In the genomic region with DNA sequence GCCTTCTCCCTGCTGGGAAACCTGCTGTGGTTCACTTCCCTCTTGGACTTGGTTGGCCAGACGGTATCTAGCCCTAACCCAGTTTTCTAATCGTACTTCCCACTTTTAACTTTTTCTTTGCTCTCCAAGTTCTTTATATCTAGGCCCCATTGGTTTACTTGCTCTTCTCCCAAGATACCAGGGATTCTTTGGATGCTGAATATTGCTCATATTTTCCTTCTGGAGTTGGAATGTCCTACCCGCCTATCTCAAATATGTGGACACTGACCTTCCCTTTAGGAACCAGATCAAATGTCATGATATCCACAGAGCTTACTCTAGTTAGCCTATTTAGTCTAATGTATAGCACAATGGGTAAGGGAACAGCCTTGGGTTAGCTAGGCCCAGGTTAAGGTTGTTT, we compare ENCODE assay signal across 21 cellular contexts.
DNase-seq lines count a peak whose midpoint lies in the region; ATAC-seq and TF ChIP-seq lines count a peak whose summit lies in the region.
"Had no signal": no experiment of that assay in that cellular context is flagged by ENCODE, and none has a peak within 500 bp of the region (broad histone marks: within the 10 kb centered on the region; RNA-seq: fewer than 3 reads in every experiment).

No MANE protein-coding gene starts in this region.

- intact Hi-C loops in sciatic nerve (cut with DNase I) = no loop called here
- intact Hi-C loops in gastrocnemius medialis (cut with DNase I; ENCODE audit: low total_unique reads) = no loop called here

- no peaks in the 10 kb centered on the region for H3K79me2 ChIP-seq in hepatocyte

- 93% methylated on average over 3 of the region's 3 CpGs for WGBS in hepatocyte (ENCODE audit: low lambda C conversion rate, missing lambda C conversion rate)

- H3K36me3 ChIP-seq in hepatocyte (replicated peaks; ENCODE audit: insufficient read depth, low read depth) (no peaks in the 10 kb centered on the region), HAP-1 (replicated peaks) (no peaks in the 10 kb centered on the region), gastrocnemius medialis (no peaks in the 10 kb centered on the region)
- H3K36me3 ChIP-seq: pancreas, uterus had no signal

- ATAC-seq in sciatic nerve (peak; percentile 41), gastrocnemius medialis (no peak)
- ATAC-seq: activated CD8-positive, alpha-beta memory T cell treated with anti-CD3 and anti-CD28 coated beads, Interleukin-2, amount 10 ng/mL, durations not matched to agents 7 days and 5 days; activated naive CD4-positive, alpha-beta T cell treated with anti-CD3 and anti-CD28 coated beads, Interleukin-2, amount 50 U/mL, for 72 hours; esophagus mucosa; naive thymus-derived CD8-positive, alpha-beta T cell; T-helper 17 cell had no signal

- H3K27me3 ChIP-seq in hepatocyte = no peaks in the 10 kb centered on the region
- H3K27me3 ChIP-seq in HAP-1 (ENCODE audit: low read depth) = no peaks in the 10 kb centered on the region
- no peaks in the 10 kb centered on the region for H3K27me3 ChIP-seq in gastrocnemius medialis
- H3K27me3 ChIP-seq: pancreas, uterus had no signal

- H3K9me3 ChIP-seq in hepatocyte (ENCODE audit: low read depth) (no peaks in the 10 kb centered on the region), HAP-1 (no peaks in the 10 kb centered on the region), gastrocnemius medialis (no peaks in the 10 kb centered on the region)
- H3K9me3 ChIP-seq: pancreas, uterus had no signal

- H3K4me3 ChIP-seq in hepatocyte (no peak overlapping the region), HAP-1 (no peak overlapping the region), gastrocnemius medialis (no peak overlapping the region)
- H3K4me3 ChIP-seq: pancreas, uterus had no signal

- TF ChIP-seq CTCF in hepatocyte (IDR thresholded peaks at IDR 0.05; ENCODE audit: poor library complexity) (no peak), gastrocnemius medialis (IDR thresholded peaks at IDR 0.05 in 4 of 5, conservative IDR thresholded peaks at IDR 0.05 in 1 of 5) (no peak)

- H4K20me1 ChIP-seq in hepatocyte (ENCODE audit: insufficient read depth, poor library complexity, severe bottlenecking) = no peaks in the 10 kb centered on the region

- H3K4me1 ChIP-seq in hepatocyte (ENCODE audit: insufficient read depth) (peaks cover 16% of the 10 kb centered on the region), HAP-1 (no peaks in the 10 kb centered on the region), gastrocnemius medialis (no peaks in the 10 kb centered on the region)
- H3K4me1 ChIP-seq: pancreas, uterus had no signal

- in situ Hi-C loops in HAP-1 (cut with MboI; ENCODE audit: low sequenced_read_pairs) = no loop called here
- in situ Hi-C loops in gastrocnemius medialis (cut with MboI; ENCODE audit: low sequenced_read_pairs in 4 of 4) = no loop called here

- H3K4me2 ChIP-seq in hepatocyte = no peak overlapping the region

- H2AFZ ChIP-seq in hepatocyte = no peak overlapping the region

- TF ChIP-seq POLR2A in gastrocnemius medialis (IDR thresholded peaks at IDR 0.05) = no peak

- DNase-seq in GM03348 (ENCODE audit: low spot score) = peak; percentile 11
- peak; percentile 23 for DNase-seq in NOMO-1 treated with DMSO at 0.1 percent for 48 hours (lab: John Stamatoyannopoulos, UW; ENCODE audit: unreplicated experiment)
- DNase-seq in hepatocyte (ENCODE audit: low spot score) = no peak
- no peak for DNase-seq in sciatic nerve (ENCODE audit: low spot score)
- no peak for DNase-seq in NCI-H446 (lab: John Stamatoyannopoulos, UW)
- no peak for DNase-seq in HAP-1 (ENCODE audit: low spot score in 2 of 2)
- no peak for DNase-seq in NCI-H510A (lab: John Stamatoyannopoulos, UW)
- no peak for DNase-seq in gastrocnemius medialis
- DNase-seq: activated CD4-positive, alpha-beta T cell treated with anti-CD3 and anti-CD28 coated beads, Interleukin-2, amount 10 ng/mL, durations not matched to agents 7 days and 5 days; activated CD8-positive, alpha-beta memory T cell treated with anti-CD3 and anti-CD28 coated beads, Interleukin-2, amount 10 ng/mL, durations not matched to agents 7 days and 5 days; CD8-positive, alpha-beta memory T cell; effector memory CD4-positive, alpha-beta T cell; GF-D8; naive thymus-derived CD8-positive, alpha-beta T cell; NCI-H1417; NCI-H510A treated with DMSO at 0.1 percent for 48 hours; pancreas; T-helper 17 cell; uterus had no signal

- peak overlapping the region; percentile 39 for H3K27ac ChIP-seq in hepatocyte
- no peak overlapping the region for H3K27ac ChIP-seq in gastrocnemius medialis
- H3K27ac ChIP-seq: pancreas had no signal

- no peaks in the 10 kb centered on the region for H3K9me2 ChIP-seq in hepatocyte (replicated peaks; ENCODE audit: insufficient read depth)

Comparison
In these comparisons a context has a peak if more than half of its experiments do, and no peak if none do; other contexts are left out.
1. DNase-seq: peak in GM03348 (single experiment) and NOMO-1 treated with DMSO at 0.1 percent for 48 hours (single experiment); none in hepatocyte (single experiment), sciatic nerve (single experiment), NCI-H446 (0 of 2), HAP-1 (0 of 2), NCI-H510A (single experiment) and gastrocnemius medialis (0 of 2).